ENCODE assay signal across 8 cellular contexts in genomic region chr7:74051629-74052410, GRCh38. TPM values are rescaled to one million over a fixed set of nuclear protein-coding genes. Genes with fewer than 3 reads are reported as not detected.
DNase-seq lines count a peak whose midpoint lies in the region; TF ChIP-seq lines count a peak whose summit lies in the region.

No MANE protein-coding gene starts in this region.

- peaks cover 18% of the 10 kb centered on the region for H3K27me3 ChIP-seq in smooth muscle cell (ENCODE audit: low read depth)

- no peaks in the 10 kb centered on the region for H3K4me1 Mint-ChIP-seq in endothelial cell (ENCODE audit: unreplicated experiment)

- peak; percentile 19 for TF ChIP-seq CTCF in endothelial cell (IDR thresholded peaks at IDR 0.05; ENCODE audit: unreplicated experiment)
- TF ChIP-seq CTCF in smooth muscle cell (IDR thresholded peaks at IDR 0.05; ENCODE audit: borderline replicate concordance, insufficient read depth, poor library complexity, severe bottlenecking) = peak; percentile 38

- no peak overlapping the region for H2AFZ ChIP-seq in smooth muscle cell (ENCODE audit: low read depth)

- H3K27ac Mint-ChIP-seq in endothelial cell (ENCODE audit: unreplicated experiment) = no peak overlapping the region

- H3K9me3 Mint-ChIP-seq in endothelial cell (ENCODE audit: unreplicated experiment) = no peaks in the 10 kb centered on the region

- WGBS in smooth muscle cell (ENCODE audit: low lambda C conversion rate) = 54% methylated on average over 16 of the region's 16 CpGs

- H3K36me3 Mint-ChIP-seq in endothelial cell (ENCODE audit: low read depth, unreplicated experiment) = peaks cover 16% of the 10 kb centered on the region

- H3F3A ChIP-seq in smooth muscle cell (ENCODE audit: low read depth) = no peaks in the 10 kb centered on the region

- H3K36me3 ChIP-seq in smooth muscle cell (ENCODE audit: low read depth) = no peaks in the 10 kb centered on the region

- no peak overlapping the region for H3K9ac ChIP-seq in smooth muscle cell (ENCODE audit: low read depth)

- H3K9me3 ChIP-seq in smooth muscle cell (replicated peaks; ENCODE audit: low read depth) = no peaks in the 10 kb centered on the region

- no peaks in the 10 kb centered on the region for H3K4me1 ChIP-seq in smooth muscle cell (ENCODE audit: low read depth)

- no peaks in the 10 kb centered on the region for H4K20me1 ChIP-seq in smooth muscle cell (ENCODE audit: low read depth)

- H3K4me3 Mint-ChIP-seq in endothelial cell (ENCODE audit: unreplicated experiment) = no peak overlapping the region

- H3K4me2 ChIP-seq in smooth muscle cell = peak overlapping the region; percentile 39

- H3K4me3 ChIP-seq in smooth muscle cell = no peak overlapping the region

- no peaks in the 10 kb centered on the region for H3K79me2 ChIP-seq in smooth muscle cell (ENCODE audit: low read depth)

- DNase-seq in NCI-H82 (lab: John Stamatoyannopoulos, UW) = peak; percentile 50
- DNase-seq in NCI-H82 treated with DMSO at 0.1 percent for 48 hours (lab: John Stamatoyannopoulos, UW; ENCODE audit: unreplicated experiment) = no peak
- DNase-seq in NCI-H460 (ENCODE audit: extremely low read depth, low read depth) = peak; percentile 26
- peak; percentile 55 for DNase-seq in endothelial cell (ENCODE audit: low spot score)
- DNase-seq in smooth muscle cell (lab: John Stamatoyannopoulos, UW; ENCODE audit: unreplicated experiment) = no peak
- no peak for DNase-seq in NCI-H1417 treated with DMSO at 0.1 percent for 48 hours (lab: John Stamatoyannopoulos, UW)
- DNase-seq in activated CD4-positive, alpha-beta T cell treated with anti-CD3 and anti-CD28 coated beads, Interleukin-2, amount 50 U/mL, for 4 hours = no peak
- DNase-seq in DMS79 (lab: John Stamatoyannopoulos, UW) = no peak

- H3K27ac ChIP-seq in smooth muscle cell (ENCODE audit: low read depth) = no peak overlapping the region

- peaks cover 4% of the 10 kb centered on the region for H3K27me3 Mint-ChIP-seq in endothelial cell (ENCODE audit: unreplicated experiment)

RNA-seq across cellular contexts. Expression of gene ELN, which starts 23.8 kb away (rescaled TPM):
- total RNA-seq in NCI-H460 (2014; rRNA removed; shearing (Covaris generic)) = not detected in 2 replicates
- not detected in 2 replicates for polyA plus RNA-seq in NCI-H460 (2014; cell fraction: nucleus; rRNA removed)
- total RNA-seq in endothelial cell (ENCODE audit: unreplicated experiment) = 44.8 TPM
- 0.13 and 1.1 TPM in 2 replicates for total RNA-seq in smooth muscle cell
- 0.21 TPM in 1 of 2 replicates, not detected in the other for polyA plus RNA-seq in smooth muscle cell

RNA-seq across cellular contexts. Expression of gene LIMK1, which starts 31.8 kb away (rescaled TPM):
- total RNA-seq in NCI-H460 (2014; rRNA removed; shearing (Covaris generic)) = 24.3 and 24.5 TPM in 2 replicates
- 26.9 and 36.1 TPM in 2 replicates for polyA plus RNA-seq in NCI-H460 (2014; cell fraction: nucleus; rRNA removed)
- 51.0 TPM for total RNA-seq in endothelial cell (ENCODE audit: unreplicated experiment)
- 22.9 and 29.2 TPM in 2 replicates for total RNA-seq in smooth muscle cell
- polyA plus RNA-seq in smooth muscle cell = 23.6 and 27.9 TPM in 2 replicates

Comparison
In these comparisons a context has a peak if more than half of its experiments do, and no peak if none do; other contexts are left out.
1. DNase-seq: peak in NCI-H82 (single experiment), NCI-H460 (single experiment) and endothelial cell (single experiment); none in NCI-H82 treated with DMSO at 0.1 percent for 48 hours (single experiment), smooth muscle cell (single experiment), NCI-H1417 treated with DMSO at 0.1 percent for 48 hours (single experiment), activated CD4-positive, alpha-beta T cell treated with anti-CD3 and anti-CD28 coated beads, Interleukin-2, amount 50 U/mL, for 4 hours (0 of 2) and DMS79 (single experiment).
2. RNA of gene ELN, which starts 23.8 kb away (total RNA-seq): 44.8 TPM in endothelial cell (single experiment); 0.13 to 1.1 TPM in smooth muscle cell and not detected in NCI-H460; every median in the first group is over 10 times any median in the second.